28 cellular contexts compared by ENCODE assay signal in genomic region chr21:9759972-9760371, GRCh38.
"Had no signal": no experiment of that assay in that cellular context is flagged by ENCODE, and none has a peak within 500 bp of the region (broad histone marks: within the 10 kb centered on the region; RNA-seq: fewer than 3 reads in every experiment).

No MANE protein-coding gene starts in this region.

- H3K27ac ChIP-seq: ascending aorta, breast epithelium, cardiac muscle cell, colonic mucosa, esophagus squamous epithelium, gastroesophageal sphincter had no signal

- H3K4me1 Mint-ChIP-seq: activated CD4-positive, alpha-beta T cell treated with anti-CD3 and anti-CD28 coated beads for 36 hours; activated CD4-positive, alpha-beta T cell treated with anti-CD3 and anti-CD28 coated beads, Interleukin-2, amount 10 ng/mL, durations not matched to agents 24 days and 14 days; activated CD8-positive, alpha-beta memory T cell treated with anti-CD3 and anti-CD28 coated beads, Interleukin-2, amount 10 ng/mL, durations not matched to agents 7 days and 5 days; activated naive CD4-positive, alpha-beta T cell treated with anti-CD3 and anti-CD28 coated beads, Interleukin-2, amount 10 ng/mL, durations not matched to agents 7 days and 5 days; activated naive CD8-positive, alpha-beta T cell treated with anti-CD3 and anti-CD28 coated beads, Interleukin-2, amount 10 ng/mL, durations not matched to agents 7 days and 5 days; brain had no signal

- H3K27me3 ChIP-seq: ascending aorta, breast epithelium, cardiac muscle cell, colonic mucosa, esophagus squamous epithelium had no signal

- H3K4me3 Mint-ChIP-seq: activated CD4-positive, alpha-beta memory T cell treated with anti-CD3 and anti-CD28 coated beads for 36 hours; activated CD4-positive, alpha-beta T cell treated with anti-CD3 and anti-CD28 coated beads for 36 hours; activated CD4-positive, alpha-beta T cell treated with anti-CD3 and anti-CD28 coated beads, Interleukin-2, amount 10 ng/mL, durations not matched to agents 24 days and 14 days; activated CD8-positive, alpha-beta memory T cell treated with anti-CD3 and anti-CD28 coated beads, Interleukin-2, amount 10 ng/mL, durations not matched to agents 7 days and 5 days; activated CD8-positive, alpha-beta T cell treated with anti-CD3 and anti-CD28 coated beads, Interleukin-2, amount 10 ng/mL, durations not matched to agents 7 days and 5 days; activated naive CD4-positive, alpha-beta T cell treated with anti-CD3 and anti-CD28 coated beads, Interleukin-2, amount 10 ng/mL, durations not matched to agents 7 days and 5 days; activated naive CD8-positive, alpha-beta T cell treated with anti-CD3 and anti-CD28 coated beads, Interleukin-2, amount 10 ng/mL, durations not matched to agents 7 days and 5 days; activated T-cell treated with anti-CD3 and anti-CD28 coated beads, Interleukin-2, amount 50 U/mL, for 72 hours; brain had no signal

- H3K36me3 ChIP-seq: ascending aorta, breast epithelium, cardiac muscle cell, colonic mucosa, esophagus squamous epithelium, gastroesophageal sphincter had no signal

- H3K9me3 Mint-ChIP-seq: activated CD4-positive, alpha-beta memory T cell treated with anti-CD3 and anti-CD28 coated beads for 36 hours; activated CD4-positive, alpha-beta T cell treated with anti-CD3 and anti-CD28 coated beads, Interleukin-2, amount 10 ng/mL, durations not matched to agents 24 days and 14 days; activated naive CD4-positive, alpha-beta T cell treated with anti-CD3 and anti-CD28 coated beads, Interleukin-2, amount 50 U/mL, for 72 hours; activated naive CD8-positive, alpha-beta T cell treated with anti-CD3 and anti-CD28 coated beads, Interleukin-2, amount 10 ng/mL, durations not matched to agents 7 days and 5 days; activated T-cell treated with anti-CD3 and anti-CD28 coated beads, Interleukin-2, amount 50 U/mL, for 72 hours had no signal

- H3K4me3 ChIP-seq: ascending aorta, breast epithelium, cardiac muscle cell, colonic mucosa, esophagus squamous epithelium, gastroesophageal sphincter had no signal

- H3K27me3 Mint-ChIP-seq: activated CD4-positive, alpha-beta memory T cell treated with anti-CD3 and anti-CD28 coated beads for 36 hours; activated CD4-positive, alpha-beta T cell treated with anti-CD3 and anti-CD28 coated beads for 36 hours; activated CD4-positive, alpha-beta T cell treated with anti-CD3 and anti-CD28 coated beads, Interleukin-2, amount 10 ng/mL, durations not matched to agents 24 days and 14 days; activated CD8-positive, alpha-beta memory T cell treated with anti-CD3 and anti-CD28 coated beads, Interleukin-2, amount 10 ng/mL, durations not matched to agents 7 days and 5 days; activated naive CD4-positive, alpha-beta T cell treated with anti-CD3 and anti-CD28 coated beads, Interleukin-2, amount 10 ng/mL, durations not matched to agents 7 days and 5 days; activated naive CD8-positive, alpha-beta T cell treated with anti-CD3 and anti-CD28 coated beads, Interleukin-2, amount 10 ng/mL, durations not matched to agents 7 days and 5 days; brain had no signal

- ATAC-seq: activated CD4-positive, alpha-beta T cell treated with anti-CD3 and anti-CD28 coated beads for 36 hours; activated CD8-positive, alpha-beta memory T cell treated with anti-CD3 and anti-CD28 coated beads, Interleukin-2, amount 10 ng/mL, durations not matched to agents 7 days and 5 days; activated CD8-positive, alpha-beta T cell treated with anti-CD3 and anti-CD28 coated beads, Interleukin-2, amount 10 ng/mL, durations not matched to agents 7 days and 5 days; activated naive CD4-positive, alpha-beta T cell treated with anti-CD3 and anti-CD28 coated beads, Interleukin-2, amount 50 U/mL, for 72 hours; activated T-cell treated with anti-CD3 and anti-CD28 coated beads, Interleukin-2, amount 50 U/mL, for 72 hours; gastroesophageal sphincter had no signal

- H3K27ac Mint-ChIP-seq: activated CD4-positive, alpha-beta memory T cell treated with anti-CD3 and anti-CD28 coated beads for 36 hours; activated CD4-positive, alpha-beta T cell treated with anti-CD3 and anti-CD28 coated beads for 36 hours; activated CD4-positive, alpha-beta T cell treated with anti-CD3 and anti-CD28 coated beads, Interleukin-2, amount 10 ng/mL, durations not matched to agents 24 days and 14 days; activated CD8-positive, alpha-beta memory T cell treated with anti-CD3 and anti-CD28 coated beads, Interleukin-2, amount 10 ng/mL, durations not matched to agents 7 days and 5 days; activated CD8-positive, alpha-beta T cell treated with anti-CD3 and anti-CD28 coated beads, Interleukin-2, amount 10 ng/mL, durations not matched to agents 7 days and 5 days; activated naive CD4-positive, alpha-beta T cell treated with anti-CD3 and anti-CD28 coated beads, Interleukin-2, amount 10 ng/mL, durations not matched to agents 7 days and 5 days; activated naive CD4-positive, alpha-beta T cell treated with anti-CD3 and anti-CD28 coated beads, Interleukin-2, amount 50 U/mL, for 72 hours; activated naive CD8-positive, alpha-beta T cell treated with anti-CD3 and anti-CD28 coated beads, Interleukin-2, amount 10 ng/mL, durations not matched to agents 7 days and 5 days; activated T-cell treated with anti-CD3 and anti-CD28 coated beads, Interleukin-2, amount 50 U/mL, for 72 hours; brain had no signal

- DNase-seq: activated CD4-positive, alpha-beta memory T cell treated with anti-CD3 and anti-CD28 coated beads for 36 hours; activated CD4-positive, alpha-beta T cell treated with anti-CD3 and anti-CD28 coated beads for 36 hours; activated CD4-positive, alpha-beta T cell treated with anti-CD3 and anti-CD28 coated beads, Interleukin-2, amount 10 ng/mL, durations not matched to agents 24 days and 14 days; activated CD4-positive, CD25-positive, alpha-beta regulatory T cell; activated CD4-positive, CD25-positive, alpha-beta regulatory T cell treated with anti-CD3 and anti-CD28 coated beads, Interleukin-2, amount 50 U/mL, for 72 hours; activated CD8-positive, alpha-beta memory T cell treated with anti-CD3 and anti-CD28 coated beads, Interleukin-2, amount 10 ng/mL, durations not matched to agents 7 days and 5 days; activated CD8-positive, alpha-beta memory T cell treated with anti-CD3 and anti-CD28 coated beads, Interleukin-2, amount 50 U/mL, for 4 hours; activated CD8-positive, alpha-beta T cell treated with anti-CD3 and anti-CD28 coated beads, Interleukin-2, amount 10 ng/mL, durations not matched to agents 7 days and 5 days; activated gamma-delta T cell; activated naive CD4-positive, alpha-beta T cell; activated naive CD4-positive, alpha-beta T cell treated with anti-CD3 and anti-CD28 coated beads, Interleukin-2, amount 10 ng/mL, durations not matched to agents 7 days and 5 days; activated naive CD8-positive, alpha-beta T cell treated with anti-CD3 and anti-CD28 coated beads, Interleukin-2, amount 10 ng/mL, durations not matched to agents 7 days and 5 days; activated T-cell treated with anti-CD3 and anti-CD28 coated beads, Interleukin-2, amount 50 U/mL, for 1 hour; activated T-cell treated with anti-CD3 and anti-CD28 coated beads, Interleukin-2, amount 50 U/mL, for 72 hours; central memory CD4-positive, alpha-beta T cell; cerebellar nuclear complex; colonic mucosa; effector memory CD4-positive, alpha-beta T cell; erythroblast; esophagus squamous epithelium; foreskin melanocyte; T-helper 2 cell had no signal

- H3K4me1 ChIP-seq: ascending aorta, breast epithelium, colonic mucosa, esophagus squamous epithelium, gastroesophageal sphincter had no signal

- H3K36me3 Mint-ChIP-seq: activated CD4-positive, alpha-beta memory T cell treated with anti-CD3 and anti-CD28 coated beads for 36 hours; activated CD8-positive, alpha-beta memory T cell treated with anti-CD3 and anti-CD28 coated beads, Interleukin-2, amount 10 ng/mL, durations not matched to agents 7 days and 5 days; activated naive CD4-positive, alpha-beta T cell treated with anti-CD3 and anti-CD28 coated beads, Interleukin-2, amount 10 ng/mL, durations not matched to agents 7 days and 5 days; activated naive CD4-positive, alpha-beta T cell treated with anti-CD3 and anti-CD28 coated beads, Interleukin-2, amount 50 U/mL, for 72 hours; activated naive CD8-positive, alpha-beta T cell treated with anti-CD3 and anti-CD28 coated beads, Interleukin-2, amount 10 ng/mL, durations not matched to agents 7 days and 5 days; brain had no signal
